36 cellular contexts compared by ENCODE assay signal in the genomic region with DNA sequence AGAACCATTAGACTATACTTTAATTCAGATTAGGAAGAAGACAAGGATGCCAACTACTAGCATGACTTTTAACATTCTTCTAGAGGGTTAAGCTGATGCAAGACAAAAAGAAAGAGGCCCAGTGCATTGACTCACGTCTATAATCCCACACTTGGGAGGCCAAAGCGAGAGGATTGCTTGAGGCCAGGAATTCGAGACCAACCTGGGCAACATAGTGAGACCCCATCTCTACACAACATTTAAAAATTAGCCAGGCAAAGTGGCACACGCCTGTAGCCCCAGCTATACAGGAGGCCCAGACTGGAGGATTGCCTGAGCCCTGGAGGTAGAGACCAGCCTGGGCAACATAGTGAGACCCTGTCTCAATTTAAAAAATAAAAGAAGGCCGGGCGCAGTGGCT. TPM values are rescaled to one million over a fixed set of nuclear protein-coding genes. Genes with fewer than 3 reads are reported as not detected.
DNase-seq lines count a peak whose midpoint lies in the region; ATAC-seq, FAIRE-seq and TF ChIP-seq lines count a peak whose summit lies in the region.
"Had no signal": no experiment of that assay in that cellular context is flagged by ENCODE, and none has a peak within 500 bp of the region (broad histone marks: within the 10 kb centered on the region; RNA-seq: fewer than 3 reads in every experiment).

No MANE protein-coding gene starts in this region.

- no peak for TF ChIP-seq RAD21 in K562 (CRISPR knock-in tag; conservative IDR thresholded peaks at IDR 0.05 in 1 of 2, IDR thresholded peaks at IDR 0.05 in 1 of 2)

- H3K9me1 ChIP-seq in K562 (ENCODE audit: control insufficient read depth, insufficient read depth, low read length) = no peaks in the 10 kb centered on the region

- intact Hi-C loops in K562 (cut with micrococcal nuclease) = no loop called here
- intact Hi-C loops in naive thymus-derived CD4-positive, alpha-beta T cell (cut with micrococcal nuclease) = no loop called here

- H3K36me3 Mint-ChIP-seq in WTC11 = peaks cover 24% of the 10 kb centered on the region
- H3K36me3 Mint-ChIP-seq in naive thymus-derived CD4-positive, alpha-beta T cell = peaks cover 0 to 13% (median 10%) of the 10 kb centered on the region in 5 donors

- no peaks in the 10 kb centered on the region for H3K4me1 Mint-ChIP-seq in WTC11
- H3K4me1 Mint-ChIP-seq in naive thymus-derived CD4-positive, alpha-beta T cell = no peaks in the 10 kb centered on the region
- H3K4me1 Mint-ChIP-seq: B cell; CD14-positive monocyte; CD4-positive, CD25-positive, alpha-beta regulatory T cell; CD8-positive, alpha-beta memory T cell had no signal

- no peak overlapping the region for H3K4me3 ChIP-seq in HEK293 (ENCODE audit: low read depth, low read length)
- H3K4me3 ChIP-seq in K562 = no peak overlapping the region
- no peak overlapping the region for H3K4me3 ChIP-seq in naive thymus-derived CD4-positive, alpha-beta T cell (ENCODE audit: low read length)
- H3K4me3 ChIP-seq: A549; BLaER1; BLaER1 treated with 17β-estradiol and CSF1 and Interleukin-3, amounts not matched to agents 10 nM and 100 nM had no signal

- H3K9ac ChIP-seq in K562 (ENCODE audit: insufficient read depth in 1 of 2, low read depth in 2 of 2, low read length in 2 of 2) = no peak overlapping the region
- H3K9ac ChIP-seq: BLaER1; BLaER1 treated with 17β-estradiol and CSF1 and Interleukin-3, amounts not matched to agents 10 nM and 100 nM had no signal

- H3K27me3 Mint-ChIP-seq in WTC11 (ENCODE audit: low read depth) = no peaks in the 10 kb centered on the region
- no peaks in the 10 kb centered on the region for H3K27me3 Mint-ChIP-seq in naive thymus-derived CD4-positive, alpha-beta T cell
- H3K27me3 Mint-ChIP-seq: B cell; CD4-positive, alpha-beta memory T cell; CD4-positive, alpha-beta T cell; CD4-positive, CD25-positive, alpha-beta regulatory T cell had no signal

- H3K9me3 Mint-ChIP-seq in WTC11 = no peaks in the 10 kb centered on the region
- H3K9me3 Mint-ChIP-seq in naive thymus-derived CD4-positive, alpha-beta T cell = no peaks in the 10 kb centered on the region
- H3K9me3 Mint-ChIP-seq: CD14-positive monocyte; CD4-positive, alpha-beta memory T cell; CD4-positive, alpha-beta T cell; CD4-positive, CD25-positive, alpha-beta regulatory T cell; CD8-positive, alpha-beta memory T cell; CD8-positive, alpha-beta T cell had no signal

- no peak overlapping the region for H2AFZ ChIP-seq in K562 (ENCODE audit: low read depth, low read length)

- no peak for TF ChIP-seq CTCF in HEK293 (tag by site-specific recombination; IDR thresholded peaks at IDR 0.05)
- no peak for TF ChIP-seq CTCF in WTC11 (IDR thresholded peaks at IDR 0.05)
- TF ChIP-seq CTCF in K562 (IDR thresholded peaks at IDR 0.05 in 2 of 3, conservative IDR thresholded peaks at IDR 0.05 in 1 of 3; ENCODE audit: insufficient read depth in 2 of 3, low read depth in 1 of 3, low read length in 3 of 3) = no peak

- H3K27ac Mint-ChIP-seq in WTC11 = no peak overlapping the region
- no peak overlapping the region for H3K27ac Mint-ChIP-seq in naive thymus-derived CD4-positive, alpha-beta T cell
- H3K27ac Mint-ChIP-seq: B cell; CD14-positive monocyte; CD4-positive, alpha-beta memory T cell; CD4-positive, alpha-beta T cell; CD8-positive, alpha-beta memory T cell; CD8-positive, alpha-beta T cell had no signal

- H3K9me3 ChIP-seq in HEK293 (ENCODE audit: control insufficient read depth, insufficient read depth, low read depth, low read length) (no peaks in the 10 kb centered on the region), K562 (replicated peaks; ENCODE audit: control insufficient read depth, insufficient read depth, low read depth, low read length) (no peaks in the 10 kb centered on the region)
- no peaks in the 10 kb centered on the region for H3K9me3 ChIP-seq in naive thymus-derived CD4-positive, alpha-beta T cell (ENCODE audit: control insufficient read depth in 2 of 3, low read length in 3 of 3)
- H3K9me3 ChIP-seq: A549; BE2C; BLaER1; BLaER1 treated with 17β-estradiol and CSF1 and Interleukin-3, amounts not matched to agents 10 nM and 100 nM; Caco-2 had no signal

- CTCF ChIA-PET in HEK293 (lab: Yijun Ruan, JAX) = no interaction called here
- CTCF ChIA-PET in WTC11 (lab: Charles Lee) = interaction anchor here (1.2 kb wide), 1 partner anchor 344 kb away, joined by 3 read pairs; no protein-coding TSS in a partner anchor
- CTCF ChIA-PET in K562 (lab: Yijun Ruan, JAX; ENCODE audit: low intra/inter-chr PET ratio) = no interaction called here
- CTCF ChIA-PET in naive thymus-derived CD4-positive, alpha-beta T cell (lab: Charles Lee) = no interaction called here

- FAIRE-seq in GM18507 (lab: Jason Lieb, UNC) = peak; percentile 38
- no peak for FAIRE-seq in K562 (lab: Jason Lieb, UNC)
- FAIRE-seq: A204.1, A549, D721Med had no signal

- TF ChIP-seq EP300 in K562 (IDR thresholded peaks at IDR 0.05; ENCODE audit: low read length) = no peak

- DNase-seq in GM18507 (ENCODE audit: extremely low spot score, insufficient read length, low read depth) (no peak), WTC11 (ENCODE audit: low spot score) (no peak), K562 (ENCODE audit: extremely low read depth in 1 of 4, low spot score in 3 of 4) (no peak), DMS79 treated with DMSO at 0.1 percent for 48 hours (lab: John Stamatoyannopoulos, UW) (no peak), T1000 (lab: John Stamatoyannopoulos, UW) (no peak)
- no peak for DNase-seq in naive thymus-derived CD4-positive, alpha-beta T cell
- DNase-seq: 8988T; ACHN; AML-193; BE2C; C1 segment of cervical spinal cord; Caco-2; Calu3; CD4-positive, alpha-beta memory T cell; CD4-positive, alpha-beta T cell; CD4-positive, CD25-positive, alpha-beta regulatory T cell; CD8-positive, alpha-beta memory T cell; CD8-positive, alpha-beta T cell; COR-L47; DMS 273 treated with DMSO at 0.1 percent for 48 hours; DMS153; DMS53; DMS79; DND-41; EL had no signal

- H3K36me3 ChIP-seq in HEK293 (ENCODE audit: control insufficient read depth in 2 of 2, insufficient read depth in 1 of 2, low read length in 2 of 2) = peaks cover 31 to 37% of the 10 kb centered on the region in 2 experiments
- H3K36me3 ChIP-seq in K562 (ENCODE audit: control insufficient read depth, insufficient read depth, low read length) = peaks cover 73% of the 10 kb centered on the region
- H3K36me3 ChIP-seq in naive thymus-derived CD4-positive, alpha-beta T cell (ENCODE audit: control insufficient read depth in 2 of 3, insufficient read depth in 3 of 3, low read length in 3 of 3) = peaks cover 0 to 14% (median 6%) of the 10 kb centered on the region in 3 experiments

- H3K27me3 ChIP-seq in K562 (ENCODE audit: control insufficient read depth in 2 of 2, insufficient read depth in 2 of 2, low read length in 2 of 2) = no peaks in the 10 kb centered on the region
- no peaks in the 10 kb centered on the region for H3K27me3 ChIP-seq in naive thymus-derived CD4-positive, alpha-beta T cell (ENCODE audit: control insufficient read depth in 2 of 2, insufficient read depth in 2 of 2, low read length in 2 of 2)
- H3K27me3 ChIP-seq: BE2C had no signal

- POLR2A ChIA-PET in HEK293 (lab: Yijun Ruan, JAX) = interaction anchor here (0.8 kb wide), 1 partner anchor 40 kb away, joined by 3 read pairs; a partner anchor contains a TSS
- POLR2A ChIA-PET in WTC11 (lab: Charles Lee) = no interaction called here
- POLR2A ChIA-PET in K562 (lab: Yijun Ruan, JAX) = no interaction called here
- POLR2A ChIA-PET in naive thymus-derived CD4-positive, alpha-beta T cell (lab: Charles Lee) = no interaction called here

- H3K4me2 ChIP-seq in K562 (ENCODE audit: insufficient read depth, low read length) = no peak overlapping the region
- H3K4me2 ChIP-seq: A549; BLaER1; BLaER1 treated with 17β-estradiol and CSF1 and Interleukin-3, amounts not matched to agents 10 nM and 100 nM had no signal

- no TSS peak for BruUV-seq in K562 (replicated peaks; lab: Mats Ljungman, UMichigan)

- in situ Hi-C loops in K562 (cut with MboI) = no loop called here

- no peaks in the 10 kb centered on the region for H3K79me2 ChIP-seq in K562 (ENCODE audit: control insufficient read depth, insufficient read depth, low read length)

- H3K27ac ChIP-seq in HEK293 (ENCODE audit: extremely low read depth, low read depth, low read length) (no peak overlapping the region), K562 (ENCODE audit: extremely low read depth, low read depth, low read length) (no peak overlapping the region)
- H3K27ac ChIP-seq in naive thymus-derived CD4-positive, alpha-beta T cell (ENCODE audit: low read depth, low read length) = no peak overlapping the region
- H3K27ac ChIP-seq: 22Rv1; A549; BLaER1; BLaER1 treated with 17β-estradiol and CSF1 and Interleukin-3, amounts not matched to agents 10 nM and 100 nM; C4-2B had no signal

- H3K4me1 ChIP-seq in HEK293 (ENCODE audit: control insufficient read depth, insufficient read depth, low read length) = no peaks in the 10 kb centered on the region
- H3K4me1 ChIP-seq in K562 (replicated peaks in 1 of 2; ENCODE audit: control insufficient read depth in 2 of 2, insufficient read depth in 2 of 2, low read length in 2 of 2) = no peaks in the 10 kb centered on the region
- H3K4me1 ChIP-seq in naive thymus-derived CD4-positive, alpha-beta T cell (ENCODE audit: control insufficient read depth in 2 of 2, insufficient read depth in 2 of 2, low read length in 2 of 2) = no peaks in the 10 kb centered on the region
- H3K4me1 ChIP-seq: BE2C; BLaER1; BLaER1 treated with 17β-estradiol and CSF1 and Interleukin-3, amounts not matched to agents 10 nM and 100 nM; Caco-2 had no signal

- no peak for TF ChIP-seq POLR2A in K562 (conservative IDR thresholded peaks at IDR 0.05)

- no peak overlapping the region for H3K4me3 Mint-ChIP-seq in WTC11
- no peak overlapping the region for H3K4me3 Mint-ChIP-seq in naive thymus-derived CD4-positive, alpha-beta T cell
- H3K4me3 Mint-ChIP-seq: B cell; CD14-positive monocyte; CD4-positive, alpha-beta memory T cell; CD4-positive, alpha-beta T cell; CD4-positive, CD25-positive, alpha-beta regulatory T cell; CD8-positive, alpha-beta memory T cell; CD8-positive, alpha-beta T cell had no signal

- 92% methylated on average over 6 of the region's 6 CpGs for WGBS in K562 (ENCODE audit: insufficient coverage, low coverage, missing lambda C conversion rate)

- ATAC-seq in WTC11 (no peak), K562 (no peak), GM19023 (IDR thresholded peaks at IDR 0.05; ENCODE audit: unreplicated experiment) (no peak)
- ATAC-seq in naive thymus-derived CD4-positive, alpha-beta T cell = no peak
- ATAC-seq: A549; CD8-positive, alpha-beta T cell had no signal

- H4K20me1 ChIP-seq in K562 (replicated peaks; ENCODE audit: control insufficient read depth, insufficient read depth, low read length) = no peaks in the 10 kb centered on the region

RNA-seq across cellular contexts. Expression of a gene that starts 40.2 kb away (rescaled TPM):
- total RNA-seq in WTC11 (2021) = 37.7 to 40.3 TPM (median 38.2 TPM) in 3 replicates
- 17.7 and 28.9 TPM in 2 replicates for total RNA-seq in K562 (2011; cell fraction: chromatin; rRNA removed; ENCODE audit: low replicate concordance)
- total RNA-seq in K562 (2011; cell fraction: nucleolus; rRNA removed) = 7.0 and 9.9 TPM in 2 replicates
- 23.0 and 26.9 TPM in 2 replicates for total RNA-seq in K562 (2011; cell fraction: nucleoplasm; rRNA removed)
- total RNA-seq in K562 (2014; rRNA removed) = 24.4 and 28.6 TPM in 2 replicates
- total RNA-seq in K562 (2014; rRNA removed; fragmentation: Illumina TruSeq; extraction: Trizol) = 56.4 and 64.8 TPM in 2 replicates
- 39.3 and 39.5 TPM in 2 replicates for total RNA-seq in K562 (2015; rRNA removed; fragmentation: Illumina TruSeq; extraction: Trizol)
- 96.8 and 98.0 TPM in 2 replicates for total RNA-seq in K562 (2021)
- polyA plus RNA-seq in K562 (2011; rRNA removed) = 71.5 and 104 TPM in 2 replicates
- polyA plus RNA-seq in K562 (2011; cell fraction: cytosol; rRNA removed) = 18.6 and 32.6 TPM in 2 replicates
- 13.9 and 21.7 TPM in 2 replicates for polyA plus RNA-seq in K562 (2011; cell fraction: nucleus; rRNA removed)
- polyA plus RNA-seq in K562 (2012) = 75.7 and 109 TPM in 2 replicates
- 154 and 158 TPM in 2 replicates for polyA plus RNA-seq in K562 (2014; fragmentation: Illumina TruSeq; extraction: Trizol)
- polyA plus RNA-seq in K562 (2014; fragmentation: Nextera tagmentation; extraction: Ambion mirVana) = 100 to 1,000 TPM; 120 to 121 TPM
- polyA plus RNA-seq in K562 (2014; rRNA removed) = 100 and 106 TPM in 2 replicates
- 74.2 and 78.3 TPM in 2 replicates for polyA minus RNA-seq in K562 (2011; rRNA and poly(A)+ RNA removed)
- polyA minus RNA-seq in K562 (2011; cell fraction: cytosol; rRNA and poly(A)+ RNA removed) = 36.2 and 39.2 TPM in 2 replicates
- 6.2 and 10.9 TPM in 2 replicates for polyA minus RNA-seq in K562 (2011; cell fraction: nucleus; rRNA and poly(A)+ RNA removed)
- 10 to 100 TPM; 13.6 to 73.7 (median 14.9) TPM for total RNA-seq in naive thymus-derived CD4-positive, alpha-beta T cell
- 10 to 100 TPM; 64.3 to 89.8 TPM for polyA plus RNA-seq in naive thymus-derived CD4-positive, alpha-beta T cell

RNA-seq across cellular contexts. Expression of a gene that starts 46.7 kb away (rescaled TPM):
- total RNA-seq in WTC11 (2021) (40.2 to 44.1 TPM (median 42.8 TPM) in 3 replicates), K562 (2014; rRNA removed) (32.6 and 36.0 TPM in 2 replicates), K562 (2014; rRNA removed; fragmentation: Illumina TruSeq; extraction: Trizol) (47.7 and 54.4 TPM in 2 replicates), K562 (2015; rRNA removed; fragmentation: Illumina TruSeq; extraction: Trizol) (38.9 and 41.8 TPM in 2 replicates), K562 (2021) (57.6 and 62.2 TPM in 2 replicates)
- 12.4 and 37.2 TPM in 2 replicates for total RNA-seq in K562 (2011; cell fraction: chromatin; rRNA removed; ENCODE audit: low replicate concordance)
- 5.7 and 7.8 TPM in 2 replicates for total RNA-seq in K562 (2011; cell fraction: nucleolus; rRNA removed)
- total RNA-seq in K562 (2011; cell fraction: nucleoplasm; rRNA removed) = 20.0 and 41.1 TPM in 2 replicates
- polyA plus RNA-seq in K562 (2011; rRNA removed) (37.0 and 48.7 TPM in 2 replicates), K562 (2014; fragmentation: Illumina TruSeq; extraction: Trizol) (48.1 and 62.2 TPM in 2 replicates), K562 (2014; fragmentation: Nextera tagmentation; extraction: Ambion mirVana) (10 to 100 TPM; 41.2 to 54.8 TPM), K562 (2014; rRNA removed) (33.6 and 42.2 TPM in 2 replicates)
- polyA plus RNA-seq in K562 (2011; cell fraction: cytosol; rRNA removed) = 4.7 and 14.3 TPM in 2 replicates
- 14.9 and 22.9 TPM in 2 replicates for polyA plus RNA-seq in K562 (2011; cell fraction: nucleus; rRNA removed)
- 36.2 and 36.6 TPM in 2 replicates for polyA plus RNA-seq in K562 (2012)
- 68.9 and 86.2 TPM in 2 replicates for polyA minus RNA-seq in K562 (2011; rRNA and poly(A)+ RNA removed)
- 24.2 and 25.9 TPM in 2 replicates for polyA minus RNA-seq in K562 (2011; cell fraction: cytosol; rRNA and poly(A)+ RNA removed)
- 9.3 and 20.1 TPM in 2 replicates for polyA minus RNA-seq in K562 (2011; cell fraction: nucleus; rRNA and poly(A)+ RNA removed)
- 10 to 100 TPM; 11.0 to 34.5 (median 22.3) TPM for total RNA-seq in naive thymus-derived CD4-positive, alpha-beta T cell
- polyA plus RNA-seq in naive thymus-derived CD4-positive, alpha-beta T cell = 10 to 100 TPM; 21.3 to 29.5 TPM
